1 cellular context compared by ENCODE assay signal in the genomic region with DNA sequence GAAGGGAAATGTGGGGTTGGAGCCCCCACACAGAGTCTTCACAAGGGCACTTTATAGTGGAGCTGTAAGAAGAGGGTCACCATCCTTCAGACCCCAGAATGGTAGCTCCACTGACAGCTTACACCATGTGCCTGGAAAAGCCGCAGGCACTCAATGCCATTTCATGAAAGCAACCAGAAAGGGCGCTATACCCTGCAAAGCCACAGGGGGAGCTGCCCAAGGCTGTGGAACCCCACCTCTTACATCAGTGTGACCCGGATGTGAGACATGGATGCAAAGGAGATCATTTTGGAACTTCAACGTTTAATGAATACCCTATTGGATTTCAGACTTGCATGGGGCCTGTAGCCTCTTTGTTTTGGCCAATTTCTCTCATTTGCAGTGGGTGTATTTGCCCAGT.
TF ChIP-seq lines count a peak whose summit lies in the region.

No MANE protein-coding gene starts in this region.

TF ChIP-seq in GM23338, 12 proteins besides CTCF, POLR2A, EP300 and RAD21 (continued from another document):
- TF ChIP-seq, protein P1, sequence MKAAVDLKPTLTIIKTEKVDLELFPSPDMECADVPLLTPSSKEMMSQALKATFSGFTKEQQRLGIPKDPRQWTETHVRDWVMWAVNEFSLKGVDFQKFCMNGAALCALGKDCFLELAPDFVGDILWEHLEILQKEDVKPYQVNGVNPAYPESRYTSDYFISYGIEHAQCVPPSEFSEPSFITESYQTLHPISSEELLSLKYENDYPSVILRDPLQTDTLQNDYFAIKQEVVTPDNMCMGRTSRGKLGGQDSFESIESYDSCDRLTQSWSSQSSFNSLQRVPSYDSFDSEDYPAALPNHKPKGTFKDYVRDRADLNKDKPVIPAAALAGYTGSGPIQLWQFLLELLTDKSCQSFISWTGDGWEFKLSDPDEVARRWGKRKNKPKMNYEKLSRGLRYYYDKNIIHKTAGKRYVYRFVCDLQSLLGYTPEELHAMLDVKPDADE (IDR thresholded peaks at IDR 0.05), result no peak
- TF ChIP-seq JUNB (IDR thresholded peaks at IDR 0.05; ENCODE audit: unreplicated experiment), result no peak
- TF ChIP-seq, protein P2, sequence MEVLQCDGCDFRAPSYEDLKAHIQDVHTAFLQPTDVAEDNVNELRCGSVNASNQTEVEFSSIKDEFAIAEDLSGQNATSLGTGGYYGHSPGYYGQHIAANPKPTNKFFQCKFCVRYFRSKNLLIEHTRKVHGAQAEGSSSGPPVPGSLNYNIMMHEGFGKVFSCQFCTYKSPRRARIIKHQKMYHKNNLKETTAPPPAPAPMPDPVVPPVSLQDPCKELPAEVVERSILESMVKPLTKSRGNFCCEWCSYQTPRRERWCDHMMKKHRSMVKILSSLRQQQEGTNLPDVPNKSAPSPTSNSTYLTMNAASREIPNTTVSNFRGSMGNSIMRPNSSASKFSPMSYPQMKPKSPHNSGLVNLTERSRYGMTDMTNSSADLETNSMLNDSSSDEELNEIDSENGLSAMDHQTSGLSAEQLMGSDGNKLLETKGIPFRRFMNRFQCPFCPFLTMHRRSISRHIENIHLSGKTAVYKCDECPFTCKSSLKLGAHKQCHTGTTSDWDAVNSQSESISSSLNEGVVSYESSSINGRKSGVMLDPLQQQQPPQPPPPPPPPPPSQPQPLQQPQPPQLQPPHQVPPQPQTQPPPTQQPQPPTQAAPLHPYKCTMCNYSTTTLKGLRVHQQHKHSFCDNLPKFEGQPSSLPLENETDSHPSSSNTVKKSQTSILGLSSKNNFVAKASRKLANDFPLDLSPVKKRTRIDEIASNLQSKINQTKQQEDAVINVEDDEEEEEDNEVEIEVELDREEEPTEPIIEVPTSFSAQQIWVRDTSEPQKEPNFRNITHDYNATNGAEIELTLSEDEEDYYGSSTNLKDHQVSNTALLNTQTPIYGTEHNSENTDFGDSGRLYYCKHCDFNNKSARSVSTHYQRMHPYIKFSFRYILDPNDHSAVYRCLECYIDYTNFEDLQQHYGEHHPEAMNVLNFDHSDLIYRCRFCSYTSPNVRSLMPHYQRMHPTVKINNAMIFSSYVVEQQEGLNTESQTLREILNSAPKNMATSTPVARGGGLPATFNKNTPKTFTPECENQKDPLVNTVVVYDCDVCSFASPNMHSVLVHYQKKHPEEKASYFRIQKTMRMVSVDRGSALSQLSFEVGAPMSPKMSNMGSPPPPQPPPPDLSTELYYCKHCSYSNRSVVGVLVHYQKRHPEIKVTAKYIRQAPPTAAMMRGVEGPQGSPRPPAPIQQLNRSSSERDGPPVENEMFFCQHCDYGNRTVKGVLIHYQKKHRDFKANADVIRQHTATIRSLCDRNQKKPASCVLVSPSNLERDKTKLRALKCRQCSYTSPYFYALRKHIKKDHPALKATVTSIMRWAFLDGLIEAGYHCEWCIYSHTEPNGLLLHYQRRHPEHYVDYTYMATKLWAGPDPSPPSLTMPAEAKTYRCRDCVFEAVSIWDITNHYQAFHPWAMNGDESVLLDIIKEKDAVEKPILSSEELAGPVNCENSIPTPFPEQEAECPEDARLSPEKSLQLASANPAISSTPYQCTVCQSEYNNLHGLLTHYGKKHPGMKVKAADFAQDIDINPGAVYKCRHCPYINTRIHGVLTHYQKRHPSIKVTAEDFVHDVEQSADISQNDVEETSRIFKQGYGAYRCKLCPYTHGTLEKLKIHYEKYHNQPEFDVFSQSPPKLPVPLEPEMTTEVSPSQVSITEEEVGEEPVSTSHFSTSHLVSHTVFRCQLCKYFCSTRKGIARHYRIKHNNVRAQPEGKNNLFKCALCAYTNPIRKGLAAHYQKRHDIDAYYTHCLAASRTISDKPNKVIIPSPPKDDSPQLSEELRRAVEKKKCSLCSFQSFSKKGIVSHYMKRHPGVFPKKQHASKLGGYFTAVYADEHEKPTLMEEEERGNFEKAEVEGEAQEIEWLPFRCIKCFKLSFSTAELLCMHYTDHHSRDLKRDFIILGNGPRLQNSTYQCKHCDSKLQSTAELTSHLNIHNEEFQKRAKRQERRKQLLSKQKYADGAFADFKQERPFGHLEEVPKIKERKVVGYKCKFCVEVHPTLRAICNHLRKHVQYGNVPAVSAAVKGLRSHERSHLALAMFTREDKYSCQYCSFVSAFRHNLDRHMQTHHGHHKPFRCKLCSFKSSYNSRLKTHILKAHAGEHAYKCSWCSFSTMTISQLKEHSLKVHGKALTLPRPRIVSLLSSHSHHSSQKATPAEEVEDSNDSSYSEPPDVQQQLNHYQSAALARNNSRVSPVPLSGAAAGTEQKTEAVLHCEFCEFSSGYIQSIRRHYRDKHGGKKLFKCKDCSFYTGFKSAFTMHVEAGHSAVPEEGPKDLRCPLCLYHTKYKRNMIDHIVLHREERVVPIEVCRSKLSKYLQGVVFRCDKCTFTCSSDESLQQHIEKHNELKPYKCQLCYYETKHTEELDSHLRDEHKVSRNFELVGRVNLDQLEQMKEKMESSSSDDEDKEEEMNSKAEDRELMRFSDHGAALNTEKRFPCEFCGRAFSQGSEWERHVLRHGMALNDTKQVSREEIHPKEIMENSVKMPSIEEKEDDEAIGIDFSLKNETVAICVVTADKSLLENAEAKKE (CRISPR knock-in tag; IDR thresholded peaks at IDR 0.05), result no peak
- TF ChIP-seq CREB1 (CRISPR knock-in tag; IDR thresholded peaks at IDR 0.05; ENCODE audit: low read depth), result no peak
